Comparison of ENCODE assay signal across 16 cellular contexts in genomic region chr1:67190410-67190809, GRCh38. TPM values are rescaled to one million over a fixed set of nuclear protein-coding genes. Genes with fewer than 3 reads are reported as not detected.
"Had no signal": no experiment of that assay in that cellular context is flagged by ENCODE, and none has a peak within 500 bp of the region (broad histone marks: within the 10 kb centered on the region; RNA-seq: fewer than 3 reads in every experiment).

No MANE protein-coding gene starts in this region.

- H3K27me3 ChIP-seq: foreskin keratinocyte, suprapubic skin had no signal

- ATAC-seq: foreskin keratinocyte, lower lobe of right lung, right cardiac atrium, T-helper 17 cell had no signal

- H3K4me3 Mint-ChIP-seq: activated CD4-positive, alpha-beta T cell treated with anti-CD3 and anti-CD28 coated beads for 36 hours; type B pancreatic cell had no signal

- H3K27ac ChIP-seq: foreskin keratinocyte, lower lobe of right lung, prostate gland, skin epidermis, suprapubic skin had no signal

- H3K27ac Mint-ChIP-seq: activated CD4-positive, alpha-beta T cell treated with anti-CD3 and anti-CD28 coated beads for 36 hours; T-helper 17 cell; type B pancreatic cell had no signal

- H3K36me3 Mint-ChIP-seq: type B pancreatic cell had no signal

- H3K4me1 ChIP-seq: foreskin keratinocyte, lower lobe of right lung, prostate gland, suprapubic skin had no signal

- H3K9me3 ChIP-seq: lower lobe of right lung, prostate gland, suprapubic skin had no signal

- H3K36me3 ChIP-seq: lower lobe of right lung, prostate gland, suprapubic skin had no signal

- H3K27me3 Mint-ChIP-seq: activated CD4-positive, alpha-beta T cell treated with anti-CD3 and anti-CD28 coated beads for 36 hours; T-helper 17 cell; type B pancreatic cell had no signal

- H3K4me3 ChIP-seq: lower lobe of right lung, prostate gland, skin epidermis, suprapubic skin had no signal

- H3K9me3 Mint-ChIP-seq: type B pancreatic cell had no signal

- DNase-seq: activated gamma-delta T cell; aorta; effector memory CD4-positive, alpha-beta T cell; foreskin keratinocyte; head of caudate nucleus; lower lobe of right lung; right cardiac atrium; stimulated activated naive CD4-positive, alpha-beta T cell treated with Interleukin-2 at 50 U/mL for 16 hours; T-helper 17 cell had no signal

RNA-seq across cellular contexts. Expression of gene IL23R, which starts 24.2 kb away (rescaled TPM):
- total RNA-seq: foreskin keratinocyte, right cardiac atrium, suprapubic skin had no signal

RNA-seq across cellular contexts. Expression of gene C1orf141, which starts 55.6 kb away (rescaled TPM):
- total RNA-seq: activated CD8-positive, alpha-beta memory T cell treated with anti-CD3 and anti-CD28 coated beads for 36 hours; aorta; foreskin keratinocyte; omental fat pad; right cardiac atrium; suprapubic skin; T-helper 17 cell had no signal
